Comparison of ENCODE assay signal across 1 cellular context in the genomic region with DNA sequence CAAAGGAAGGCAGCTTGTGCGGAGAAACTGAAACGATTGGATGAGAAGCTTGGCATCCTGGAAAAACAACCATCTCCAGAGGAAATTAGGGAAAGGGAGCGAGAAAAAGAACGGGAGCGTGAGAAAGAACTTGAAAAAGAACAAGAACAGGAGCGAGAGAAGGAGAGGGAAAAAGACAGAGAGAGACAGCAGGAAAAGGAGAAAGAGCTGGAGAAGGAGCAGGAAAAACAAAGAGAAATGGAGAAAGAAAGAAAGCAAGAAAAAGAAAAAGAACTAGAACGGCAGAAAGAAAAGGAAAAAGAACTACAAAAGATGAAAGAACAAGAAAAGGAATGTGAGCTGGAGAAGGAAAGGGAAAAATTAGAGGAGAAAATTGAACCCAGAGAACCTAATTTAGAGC.
TF ChIP-seq lines count a peak whose summit lies in the region.

No MANE protein-coding gene starts in this region.

TF ChIP-seq in HEK293, 187 proteins besides CTCF, POLR2A, EP300 and RAD21 (continued from another document):
- TF ChIP-seq, protein P1, sequence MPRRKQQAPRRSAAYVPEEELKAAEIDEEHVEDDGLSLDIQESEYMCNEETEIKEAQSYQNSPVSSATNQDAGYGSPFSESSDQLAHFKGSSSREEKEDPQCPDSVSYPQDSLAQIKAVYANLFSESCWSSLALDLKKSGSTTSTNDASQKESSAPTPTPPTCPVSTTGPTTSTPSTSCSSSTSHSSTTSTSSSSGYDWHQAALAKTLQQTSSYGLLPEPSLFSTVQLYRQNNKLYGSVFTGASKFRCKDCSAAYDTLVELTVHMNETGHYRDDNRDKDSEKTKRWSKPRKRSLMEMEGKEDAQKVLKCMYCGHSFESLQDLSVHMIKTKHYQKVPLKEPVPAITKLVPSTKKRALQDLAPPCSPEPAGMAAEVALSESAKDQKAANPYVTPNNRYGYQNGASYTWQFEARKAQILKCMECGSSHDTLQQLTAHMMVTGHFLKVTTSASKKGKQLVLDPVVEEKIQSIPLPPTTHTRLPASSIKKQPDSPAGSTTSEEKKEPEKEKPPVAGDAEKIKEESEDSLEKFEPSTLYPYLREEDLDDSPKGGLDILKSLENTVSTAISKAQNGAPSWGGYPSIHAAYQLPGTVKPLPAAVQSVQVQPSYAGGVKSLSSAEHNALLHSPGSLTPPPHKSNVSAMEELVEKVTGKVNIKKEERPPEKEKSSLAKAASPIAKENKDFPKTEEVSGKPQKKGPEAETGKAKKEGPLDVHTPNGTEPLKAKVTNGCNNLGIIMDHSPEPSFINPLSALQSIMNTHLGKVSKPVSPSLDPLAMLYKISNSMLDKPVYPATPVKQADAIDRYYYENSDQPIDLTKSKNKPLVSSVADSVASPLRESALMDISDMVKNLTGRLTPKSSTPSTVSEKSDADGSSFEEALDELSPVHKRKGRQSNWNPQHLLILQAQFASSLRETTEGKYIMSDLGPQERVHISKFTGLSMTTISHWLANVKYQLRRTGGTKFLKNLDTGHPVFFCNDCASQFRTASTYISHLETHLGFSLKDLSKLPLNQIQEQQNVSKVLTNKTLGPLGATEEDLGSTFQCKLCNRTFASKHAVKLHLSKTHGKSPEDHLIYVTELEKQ (tag by site-specific recombination; IDR thresholded peaks at IDR 0.05; ENCODE audit: borderline replicate concordance), result no peak
- TF ChIP-seq GLIS1 (tag by site-specific recombination; IDR thresholded peaks at IDR 0.05) (no peak), ZNF423 (tag by site-specific recombination; IDR thresholded peaks at IDR 0.05) (no peak), ZNF529 (tag by site-specific recombination; IDR thresholded peaks at IDR 0.05; ENCODE audit: insufficient replicate concordance) (no peak), ZNF660 (tag by site-specific recombination; IDR thresholded peaks at IDR 0.05) (no peak), PRDM1 (tag by site-specific recombination; IDR thresholded peaks at IDR 0.05) (peak; percentile 94)
TF ChIP-seq in HEK293: peak in this region for 3.
